In genomic region chr2:138395565-138396306, GRCh38 we compare ENCODE assay signal across 12 cellular contexts.
DNase-seq lines count a peak whose midpoint lies in the region; ATAC-seq and TF ChIP-seq lines count a peak whose summit lies in the region.
"Had no signal": no experiment of that assay in that cellular context is flagged by ENCODE, and none has a peak within 500 bp of the region (broad histone marks: within the 10 kb centered on the region; RNA-seq: fewer than 3 reads in every experiment).

No MANE protein-coding gene starts in this region.

- H3K27ac Mint-ChIP-seq in stimulated activated naive CD8-positive, alpha-beta T cell treated with anti-CD3 and anti-CD28 coated beads, Interleukin-15, amount 100 ng/mL, for 72 hours = no peak overlapping the region
- no peak overlapping the region for H3K27ac Mint-ChIP-seq in naive thymus-derived CD8-positive, alpha-beta T cell
- H3K27ac Mint-ChIP-seq: activated T-helper 1 cell treated with anti-CD3 and anti-CD28 coated beads, Interleukin-12 subunit alpha, Interleukin-12 subunit beta, Interleukin-2, Interleukin-4 antibody, amounts not matched to agents 30 ng/mL and 10 ng/mL and 1 ng/mL, durations not matched to agents 14 hours and 24 hours and 36 hours; IgD-negative memory B cell had no signal

- no peak overlapping the region for H3K4me3 Mint-ChIP-seq in stimulated activated naive CD8-positive, alpha-beta T cell treated with anti-CD3 and anti-CD28 coated beads, Interleukin-15, amount 100 ng/mL, for 72 hours
- no peak overlapping the region for H3K4me3 Mint-ChIP-seq in naive thymus-derived CD8-positive, alpha-beta T cell
- H3K4me3 Mint-ChIP-seq: activated T-helper 1 cell treated with anti-CD3 and anti-CD28 coated beads, Interleukin-12 subunit alpha, Interleukin-12 subunit beta, Interleukin-2, Interleukin-4 antibody, amounts not matched to agents 30 ng/mL and 10 ng/mL and 1 ng/mL, durations not matched to agents 14 hours and 24 hours and 36 hours; IgD-negative memory B cell had no signal

- H3K4me1 Mint-ChIP-seq in stimulated activated naive CD8-positive, alpha-beta T cell treated with anti-CD3 and anti-CD28 coated beads, Interleukin-15, amount 100 ng/mL, for 72 hours = no peaks in the 10 kb centered on the region
- H3K4me1 Mint-ChIP-seq in naive thymus-derived CD8-positive, alpha-beta T cell = no peaks in the 10 kb centered on the region
- H3K4me1 Mint-ChIP-seq: IgD-negative memory B cell had no signal

- ATAC-seq in GM18868 (IDR thresholded peaks at IDR 0.05; ENCODE audit: unreplicated experiment) = peak; percentile 62
- no peak for ATAC-seq in stimulated activated naive CD8-positive, alpha-beta T cell treated with anti-CD3 and anti-CD28 coated beads, Interleukin-15, amount 100 ng/mL, for 72 hours
- ATAC-seq in naive thymus-derived CD8-positive, alpha-beta T cell = no peak

- peaks cover 0 to 16% (median 0%) of the 10 kb centered on the region in 3 donors for H3K36me3 Mint-ChIP-seq in naive thymus-derived CD8-positive, alpha-beta T cell

- H3K4me3 ChIP-seq in epithelial cell of proximal tubule (ENCODE audit: low read depth, low read length) (no peak overlapping the region), retinal pigment epithelial cell (ENCODE audit: low read length) (no peak overlapping the region)

- H3K9me3 Mint-ChIP-seq in stimulated activated naive CD8-positive, alpha-beta T cell treated with anti-CD3 and anti-CD28 coated beads, Interleukin-15, amount 100 ng/mL, for 72 hours = peaks cover 18 to 29% of the 10 kb centered on the region in 2 donors
- H3K9me3 Mint-ChIP-seq in naive thymus-derived CD8-positive, alpha-beta T cell = peaks cover 2 to 39% (median 12%) of the 10 kb centered on the region in 9 donors

- POLR2A ChIA-PET in naive thymus-derived CD8-positive, alpha-beta T cell (lab: Charles Lee) = no interaction called here

- TF ChIP-seq CTCF in epithelial cell of proximal tubule (conservative IDR thresholded peaks at IDR 0.05; ENCODE audit: low read depth, low read length) = no peak
- no peak for TF ChIP-seq CTCF in retinal pigment epithelial cell (conservative IDR thresholded peaks at IDR 0.05; ENCODE audit: low read depth, low read length)
- TF ChIP-seq CTCF in GM20000 (IDR thresholded peaks at IDR 0.05; ENCODE audit: extremely low read depth, missing control alignments) = no peak

- no peaks in the 10 kb centered on the region for H3K27me3 Mint-ChIP-seq in stimulated activated naive CD8-positive, alpha-beta T cell treated with anti-CD3 and anti-CD28 coated beads, Interleukin-15, amount 100 ng/mL, for 72 hours
- H3K27me3 Mint-ChIP-seq in naive thymus-derived CD8-positive, alpha-beta T cell = peaks cover 0 to 13% (median 0%) of the 10 kb centered on the region in 5 donors
- H3K27me3 Mint-ChIP-seq: IgD-negative memory B cell had no signal

- peak; percentile 26 for DNase-seq in NCI-H69 (lab: John Stamatoyannopoulos, UW)
- peak; percentile 72 for DNase-seq in epithelial cell of proximal tubule (ENCODE audit: low read depth)
- DNase-seq in retinal pigment epithelial cell (ENCODE audit: low read depth) = peak; percentile 75
- no peak for DNase-seq in GM20000 (ENCODE audit: low spot score)
- DNase-seq in stimulated activated naive CD8-positive, alpha-beta T cell treated with anti-CD3 and anti-CD28 coated beads, Interleukin-15, amount 100 ng/mL, for 72 hours = no peak
- DNase-seq in naive thymus-derived CD8-positive, alpha-beta T cell = no peak
- DNase-seq: GDM1, NCI-H524, occipital lobe had no signal

Comparison
In these comparisons a context has a peak if more than half of its experiments do, and no peak if none do; other contexts are left out.
1. DNase-seq: peak in NCI-H69 (single experiment), epithelial cell of proximal tubule (single experiment) and retinal pigment epithelial cell (single experiment); none in GM20000 (single experiment), stimulated activated naive CD8-positive, alpha-beta T cell treated with anti-CD3 and anti-CD28 coated beads, Interleukin-15, amount 100 ng/mL, for 72 hours (0 of 2) and naive thymus-derived CD8-positive, alpha-beta T cell (0 of 10).